Comparison of ENCODE assay signal across 9 cellular contexts in genomic region chr9:131289301-131290038, GRCh38. TPM values are rescaled to one million over a fixed set of nuclear protein-coding genes. Genes with fewer than 3 reads are reported as not detected.
DNase-seq lines count a peak whose midpoint lies in the region; ATAC-seq and TF ChIP-seq lines count a peak whose summit lies in the region.
"Had no signal": no experiment of that assay in that cellular context is flagged by ENCODE, and none has a peak within 500 bp of the region (broad histone marks: within the 10 kb centered on the region; RNA-seq: fewer than 3 reads in every experiment).

TSS of gene PLPP7 (plus strand) at chr9:131289723. CDS start at chr9:131289998, 275 bp downstream.

- H3K4me3 ChIP-seq in ovary, result peak within 1 kb of the TSS; percentile 42
- H3K4me3 ChIP-seq: SK-N-MC had no signal

- ATAC-seq in HG03378 (IDR thresholded peaks at IDR 0.05; ENCODE audit: unreplicated experiment), result no peak

- H3K27me3 ChIP-seq in ovary, result no peaks in the 10 kb centered on the region

- intact Hi-C loops in head of caudate nucleus (cut with DNase I) (no loop called here), ovary (cut with DNase I) (no loop called here)

- no peak for TF ChIP-seq POLR2A in ovary (IDR thresholded peaks at IDR 0.05)

- TF ChIP-seq EP300 in ovary (IDR thresholded peaks at IDR 0.05), result no peak

- no peaks in the 10 kb centered on the region for H3K9me3 ChIP-seq in ovary

- TF ChIP-seq CTCF in ovary (IDR thresholded peaks at IDR 0.05), result no peak

- H3K36me3 ChIP-seq in ovary, result no peaks in the 10 kb centered on the region

- peaks cover 11% of the 10 kb centered on the region for H3K4me1 ChIP-seq in ovary (ENCODE audit: insufficient read depth)

- peak within 1 kb of the TSS; percentile 60 to 67 for H3K27ac ChIP-seq in ovary
- H3K27ac ChIP-seq: SK-N-MC had no signal

- DNase-seq in HCEC 1CT (peak; percentile 11), T1000 (lab: John Stamatoyannopoulos, UW) (peak; percentile 33), head of caudate nucleus (peak; percentile 76 to 95 (median 88)), ovary (peak; percentile 69 to 77 (median 73)), Kasumi-1 (lab: John Stamatoyannopoulos, UW) (no peak), SW 1271 (lab: John Stamatoyannopoulos, UW) (no peak), germinal center (ENCODE audit: low spot score) (no peak)

- WGBS in ovary, 3 donors, result 13 to 51% (median 25%) methylated on average over 15 to 28 of the region's 28 CpGs

RNA-seq across cellular contexts. Expression of gene PLPP7, which starts in this region (rescaled TPM):
- total RNA-seq in ovary, result 10 to 100 TPM in 4 of 7 donors, 1 to 10 TPM in 3; 7.6 to 12.0 (median 11.0) TPM
- 10 to 100 TPM in 1 of 2 donors, 1 to 10 TPM in 1; 3.6 to 11.8 TPM for polyA plus RNA-seq in ovary

Comparison
In these comparisons a context has a peak if more than half of its experiments do, and no peak if none do; other contexts are left out.
1. DNase-seq: peak in HCEC 1CT (single experiment), T1000 (single experiment), head of caudate nucleus (42 of 42) and ovary (5 of 5); none in Kasumi-1 (0 of 2), SW 1271 (0 of 2) and germinal center (single experiment).